Comparison of ENCODE assay signal across 1 cellular context in the genomic region with DNA sequence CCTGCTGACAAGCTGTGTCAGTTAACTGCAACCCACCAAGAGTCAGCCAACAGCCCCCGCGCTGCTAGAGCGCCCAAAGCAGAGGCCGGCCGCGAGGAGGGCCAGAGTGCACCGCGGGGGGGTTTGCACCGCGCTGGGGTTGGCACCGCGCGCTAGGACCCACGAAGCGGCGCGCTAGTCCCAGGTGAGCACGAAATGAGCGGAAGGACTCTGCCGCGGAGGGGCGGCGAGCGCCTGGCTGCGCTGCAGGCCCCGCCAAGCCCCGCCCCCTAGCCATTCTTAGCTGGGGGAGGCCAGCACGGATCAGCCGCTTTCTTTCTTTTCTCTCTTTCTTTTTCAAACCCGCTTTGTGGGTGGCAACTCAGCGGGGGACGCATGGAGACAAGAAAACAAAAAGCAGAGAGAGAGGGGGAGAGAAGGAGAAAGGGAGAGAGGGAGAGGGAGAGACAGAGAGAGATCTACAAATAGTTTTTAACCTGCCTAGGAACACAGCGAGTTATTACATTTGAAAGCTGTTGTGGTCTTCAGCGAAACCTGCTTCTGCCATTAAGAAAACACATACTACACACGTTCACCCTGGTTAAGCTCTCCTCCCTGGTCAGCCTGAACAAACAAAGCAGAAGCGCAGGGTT.
A peak's percentile ranks its signal among the peaks of the same experiment; 100 is the strongest.
TF ChIP-seq lines count a peak whose summit lies in the region.

No MANE protein-coding gene starts in this region.

TF ChIP-seq in WTC11, 78 proteins besides CTCF, POLR2A, EP300 and RAD21 (continued from another document and continues in another):
- TF ChIP-seq, protein P1, sequence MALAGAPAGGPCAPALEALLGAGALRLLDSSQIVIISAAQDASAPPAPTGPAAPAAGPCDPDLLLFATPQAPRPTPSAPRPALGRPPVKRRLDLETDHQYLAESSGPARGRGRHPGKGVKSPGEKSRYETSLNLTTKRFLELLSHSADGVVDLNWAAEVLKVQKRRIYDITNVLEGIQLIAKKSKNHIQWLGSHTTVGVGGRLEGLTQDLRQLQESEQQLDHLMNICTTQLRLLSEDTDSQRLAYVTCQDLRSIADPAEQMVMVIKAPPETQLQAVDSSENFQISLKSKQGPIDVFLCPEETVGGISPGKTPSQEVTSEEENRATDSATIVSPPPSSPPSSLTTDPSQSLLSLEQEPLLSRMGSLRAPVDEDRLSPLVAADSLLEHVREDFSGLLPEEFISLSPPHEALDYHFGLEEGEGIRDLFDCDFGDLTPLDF (CRISPR knock-in tag; IDR thresholded peaks at IDR 0.05) = no peak
- TF ChIP-seq ZNF512 (CRISPR knock-in tag; IDR thresholded peaks at IDR 0.05; ENCODE audit: borderline replicate concordance) (no peak), RORB (CRISPR knock-in tag; IDR thresholded peaks at IDR 0.05) (no peak), ZBTB21 (CRISPR knock-in tag; IDR thresholded peaks at IDR 0.05; ENCODE audit: borderline replicate concordance) (peak; percentile 30; the same call in 1 of the 2 replicates), ZNF671 (CRISPR knock-in tag; IDR thresholded peaks at IDR 0.05) (no peak), RELA (CRISPR knock-in tag; IDR thresholded peaks at IDR 0.05; ENCODE audit: borderline replicate concordance) (no peak), PREB (CRISPR knock-in tag; IDR thresholded peaks at IDR 0.05; ENCODE audit: borderline replicate concordance) (no peak), GTF2I (CRISPR knock-in tag; conservative IDR thresholded peaks at IDR 0.05) (no peak), FOXP4 (CRISPR knock-in tag; IDR thresholded peaks at IDR 0.05) (peak; percentile 94), ZNF425 (CRISPR knock-in tag; conservative IDR thresholded peaks at IDR 0.05) (no peak), OVOL2 (CRISPR knock-in tag; IDR thresholded peaks at IDR 0.05; ENCODE audit: borderline replicate concordance) (no peak), FOXJ3 (CRISPR knock-in tag; IDR thresholded peaks at IDR 0.05; ENCODE audit: borderline replicate concordance) (0 out of 2 replicates have a peak, but pooled peaks have one; percentile 59), NR3C1 (CRISPR knock-in tag; conservative IDR thresholded peaks at IDR 0.05; ENCODE audit: low read depth) (no peak), ZNF317 (CRISPR knock-in tag; IDR thresholded peaks at IDR 0.05; ENCODE audit: borderline replicate concordance, low read depth) (no peak), USF2 (CRISPR knock-in tag; IDR thresholded peaks at IDR 0.05) (0 out of 2 replicates have a peak, but pooled peaks have one; percentile 25), ZNF138 (CRISPR knock-in tag; conservative IDR thresholded peaks at IDR 0.05) (no peak), IRF2 (CRISPR knock-in tag; IDR thresholded peaks at IDR 0.05; ENCODE audit: borderline replicate concordance, low read depth) (no peak), EMX1 (CRISPR knock-in tag; IDR thresholded peaks at IDR 0.05) (no peak), CBFB (CRISPR knock-in tag; IDR thresholded peaks at IDR 0.05; ENCODE audit: low read depth) (0 out of 2 replicates have a peak, but pooled peaks have one; percentile 75), ATF2 (CRISPR knock-in tag; IDR thresholded peaks at IDR 0.05; ENCODE audit: borderline replicate concordance, low read depth) (no peak), KAT7 (CRISPR knock-in tag; IDR thresholded peaks at IDR 0.05; ENCODE audit: borderline replicate concordance) (no peak), FOXK1 (CRISPR knock-in tag; IDR thresholded peaks at IDR 0.05) (peak; percentile 69; the same call in 1 of the 2 replicates), SOX15 (CRISPR knock-in tag; IDR thresholded peaks at IDR 0.05) (no peak), HMGA2 (CRISPR knock-in tag; IDR thresholded peaks at IDR 0.05) (no peak), SMAD4 (CRISPR knock-in tag; IDR thresholded peaks at IDR 0.05) (no peak), ELF4 (CRISPR knock-in tag; IDR thresholded peaks at IDR 0.05; ENCODE audit: low read depth) (no peak), GRHL2 (CRISPR knock-in tag; IDR thresholded peaks at IDR 0.05; ENCODE audit: insufficient replicate concordance, severe bottlenecking) (no peak)
- TF ChIP-seq, protein P2, sequence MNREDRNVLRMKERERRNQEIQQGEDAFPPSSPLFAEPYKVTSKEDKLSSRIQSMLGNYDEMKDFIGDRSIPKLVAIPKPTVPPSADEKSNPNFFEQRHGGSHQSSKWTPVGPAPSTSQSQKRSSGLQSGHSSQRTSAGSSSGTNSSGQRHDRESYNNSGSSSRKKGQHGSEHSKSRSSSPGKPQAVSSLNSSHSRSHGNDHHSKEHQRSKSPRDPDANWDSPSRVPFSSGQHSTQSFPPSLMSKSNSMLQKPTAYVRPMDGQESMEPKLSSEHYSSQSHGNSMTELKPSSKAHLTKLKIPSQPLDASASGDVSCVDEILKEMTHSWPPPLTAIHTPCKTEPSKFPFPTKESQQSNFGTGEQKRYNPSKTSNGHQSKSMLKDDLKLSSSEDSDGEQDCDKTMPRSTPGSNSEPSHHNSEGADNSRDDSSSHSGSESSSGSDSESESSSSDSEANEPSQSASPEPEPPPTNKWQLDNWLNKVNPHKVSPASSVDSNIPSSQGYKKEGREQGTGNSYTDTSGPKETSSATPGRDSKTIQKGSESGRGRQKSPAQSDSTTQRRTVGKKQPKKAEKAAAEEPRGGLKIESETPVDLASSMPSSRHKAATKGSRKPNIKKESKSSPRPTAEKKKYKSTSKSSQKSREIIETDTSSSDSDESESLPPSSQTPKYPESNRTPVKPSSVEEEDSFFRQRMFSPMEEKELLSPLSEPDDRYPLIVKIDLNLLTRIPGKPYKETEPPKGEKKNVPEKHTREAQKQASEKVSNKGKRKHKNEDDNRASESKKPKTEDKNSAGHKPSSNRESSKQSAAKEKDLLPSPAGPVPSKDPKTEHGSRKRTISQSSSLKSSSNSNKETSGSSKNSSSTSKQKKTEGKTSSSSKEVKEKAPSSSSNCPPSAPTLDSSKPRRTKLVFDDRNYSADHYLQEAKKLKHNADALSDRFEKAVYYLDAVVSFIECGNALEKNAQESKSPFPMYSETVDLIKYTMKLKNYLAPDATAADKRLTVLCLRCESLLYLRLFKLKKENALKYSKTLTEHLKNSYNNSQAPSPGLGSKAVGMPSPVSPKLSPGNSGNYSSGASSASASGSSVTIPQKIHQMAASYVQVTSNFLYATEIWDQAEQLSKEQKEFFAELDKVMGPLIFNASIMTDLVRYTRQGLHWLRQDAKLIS (CRISPR knock-in tag; IDR thresholded peaks at IDR 0.05; ENCODE audit: borderline replicate concordance) = 0 out of 2 replicates have a peak, but pooled peaks have one; percentile 61
- TF ChIP-seq, protein P3, sequence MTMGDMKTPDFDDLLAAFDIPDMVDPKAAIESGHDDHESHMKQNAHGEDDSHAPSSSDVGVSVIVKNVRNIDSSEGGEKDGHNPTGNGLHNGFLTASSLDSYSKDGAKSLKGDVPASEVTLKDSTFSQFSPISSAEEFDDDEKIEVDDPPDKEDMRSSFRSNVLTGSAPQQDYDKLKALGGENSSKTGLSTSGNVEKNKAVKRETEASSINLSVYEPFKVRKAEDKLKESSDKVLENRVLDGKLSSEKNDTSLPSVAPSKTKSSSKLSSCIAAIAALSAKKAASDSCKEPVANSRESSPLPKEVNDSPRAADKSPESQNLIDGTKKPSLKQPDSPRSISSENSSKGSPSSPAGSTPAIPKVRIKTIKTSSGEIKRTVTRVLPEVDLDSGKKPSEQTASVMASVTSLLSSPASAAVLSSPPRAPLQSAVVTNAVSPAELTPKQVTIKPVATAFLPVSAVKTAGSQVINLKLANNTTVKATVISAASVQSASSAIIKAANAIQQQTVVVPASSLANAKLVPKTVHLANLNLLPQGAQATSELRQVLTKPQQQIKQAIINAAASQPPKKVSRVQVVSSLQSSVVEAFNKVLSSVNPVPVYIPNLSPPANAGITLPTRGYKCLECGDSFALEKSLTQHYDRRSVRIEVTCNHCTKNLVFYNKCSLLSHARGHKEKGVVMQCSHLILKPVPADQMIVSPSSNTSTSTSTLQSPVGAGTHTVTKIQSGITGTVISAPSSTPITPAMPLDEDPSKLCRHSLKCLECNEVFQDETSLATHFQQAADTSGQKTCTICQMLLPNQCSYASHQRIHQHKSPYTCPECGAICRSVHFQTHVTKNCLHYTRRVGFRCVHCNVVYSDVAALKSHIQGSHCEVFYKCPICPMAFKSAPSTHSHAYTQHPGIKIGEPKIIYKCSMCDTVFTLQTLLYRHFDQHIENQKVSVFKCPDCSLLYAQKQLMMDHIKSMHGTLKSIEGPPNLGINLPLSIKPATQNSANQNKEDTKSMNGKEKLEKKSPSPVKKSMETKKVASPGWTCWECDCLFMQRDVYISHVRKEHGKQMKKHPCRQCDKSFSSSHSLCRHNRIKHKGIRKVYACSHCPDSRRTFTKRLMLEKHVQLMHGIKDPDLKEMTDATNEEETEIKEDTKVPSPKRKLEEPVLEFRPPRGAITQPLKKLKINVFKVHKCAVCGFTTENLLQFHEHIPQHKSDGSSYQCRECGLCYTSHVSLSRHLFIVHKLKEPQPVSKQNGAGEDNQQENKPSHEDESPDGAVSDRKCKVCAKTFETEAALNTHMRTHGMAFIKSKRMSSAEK (CRISPR knock-in tag; IDR thresholded peaks at IDR 0.05; ENCODE audit: borderline replicate concordance) = no peak
- TF ChIP-seq, protein P4, sequence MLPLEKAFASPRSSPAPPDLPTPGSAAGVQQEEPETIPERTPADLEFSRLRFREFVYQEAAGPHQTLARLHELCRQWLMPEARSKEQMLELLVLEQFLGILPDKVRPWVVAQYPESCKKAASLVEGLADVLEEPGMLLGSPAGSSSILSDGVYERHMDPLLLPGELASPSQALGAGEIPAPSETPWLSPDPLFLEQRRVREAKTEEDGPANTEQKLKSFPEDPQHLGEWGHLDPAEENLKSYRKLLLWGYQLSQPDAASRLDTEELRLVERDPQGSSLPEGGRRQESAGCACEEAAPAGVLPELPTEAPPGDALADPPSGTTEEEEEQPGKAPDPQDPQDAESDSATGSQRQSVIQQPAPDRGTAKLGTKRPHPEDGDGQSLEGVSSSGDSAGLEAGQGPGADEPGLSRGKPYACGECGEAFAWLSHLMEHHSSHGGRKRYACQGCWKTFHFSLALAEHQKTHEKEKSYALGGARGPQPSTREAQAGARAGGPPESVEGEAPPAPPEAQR (CRISPR knock-in tag; IDR thresholded peaks at IDR 0.05) = no peak
